In genomic region chr22:27128461-27129080, GRCh38 we compare ENCODE assay signal across 22 cellular contexts.
DNase-seq lines count a peak whose midpoint lies in the region; TF ChIP-seq lines count a peak whose summit lies in the region.
"Had no signal": no experiment of that assay in that cellular context is flagged by ENCODE, and none has a peak within 500 bp of the region (broad histone marks: within the 10 kb centered on the region; RNA-seq: fewer than 3 reads in every experiment).

No MANE protein-coding gene starts in this region.

- 59 to 82% methylated on average over 7 to 9 of the region's 9 CpGs for WGBS in transverse colon (ENCODE audit: low coverage in 1 of 2), 2 donors

- intact Hi-C loops in CD14-positive monocyte (cut with micrococcal nuclease) (no loop called here), transverse colon (cut with DNase I; ENCODE audit: low total_unique reads) (no loop called here)

- no peaks in the 10 kb centered on the region for H3K36me3 ChIP-seq in transverse colon
- H3K36me3 ChIP-seq: HAP-1, tibial nerve had no signal

- no peak for TF ChIP-seq POLR2A in transverse colon (IDR thresholded peaks at IDR 0.05)

- TF ChIP-seq EP300 in transverse colon (IDR thresholded peaks at IDR 0.05; ENCODE audit: low read depth): no peak

- H3K27ac ChIP-seq in transverse colon: no peak overlapping the region
- H3K27ac ChIP-seq: parathyroid adenoma, tibial nerve had no signal

- H3K36me3 Mint-ChIP-seq in CD14-positive monocyte: no peaks in the 10 kb centered on the region
- H3K36me3 Mint-ChIP-seq in brain: no peaks in the 10 kb centered on the region
- H3K36me3 Mint-ChIP-seq in osteocyte (ENCODE audit: unreplicated experiment): no peaks in the 10 kb centered on the region
- H3K36me3 Mint-ChIP-seq: activated CD4-positive, alpha-beta memory T cell treated with anti-CD3 and anti-CD28 coated beads for 36 hours; naive B cell had no signal

- in situ Hi-C loops in transverse colon (cut with MboI; ENCODE audit: low pct_ligation_motif_present in 1 of 4, low pct_unique_long_range_greater_than_20kb in 1 of 4, low sequenced_read_pairs in 3 of 4): no loop called here

- TF ChIP-seq CTCF in CD14-positive monocyte (IDR thresholded peaks at IDR 0.05): no peak
- no peak for TF ChIP-seq CTCF in brain (conservative IDR thresholded peaks at IDR 0.05)
- TF ChIP-seq CTCF in osteocyte (IDR thresholded peaks at IDR 0.05): no peak
- TF ChIP-seq CTCF in transverse colon (IDR thresholded peaks at IDR 0.05): no peak

- no peaks in the 10 kb centered on the region for H3K9me3 ChIP-seq in transverse colon
- H3K9me3 ChIP-seq: HAP-1, tibial nerve had no signal

- H3K4me1 Mint-ChIP-seq in CD14-positive monocyte (peaks cover 72% of the 10 kb centered on the region), brain (peaks cover 64% of the 10 kb centered on the region), osteocyte (ENCODE audit: unreplicated experiment) (peaks cover 61% of the 10 kb centered on the region)
- H3K4me1 Mint-ChIP-seq: endodermal cell had no signal

- H3K27me3 Mint-ChIP-seq in CD14-positive monocyte (ENCODE audit: low read depth in 3 of 3) (peaks cover 0 to 2% (median 0%) of the 10 kb centered on the region in 3 donors), brain (peaks cover 6% of the 10 kb centered on the region), osteocyte (ENCODE audit: unreplicated experiment) (no peaks in the 10 kb centered on the region)

- H3K4me1 ChIP-seq in transverse colon: peaks cover 0 to 3% (median 0%) of the 10 kb centered on the region in 4 donors
- H3K4me1 ChIP-seq: HAP-1, parathyroid adenoma had no signal

- H3K4me3 Mint-ChIP-seq in CD14-positive monocyte (peak overlapping the region in 1 of 2 donors; percentile 46), brain (no peak overlapping the region), osteocyte (ENCODE audit: unreplicated experiment) (no peak overlapping the region)
- H3K4me3 Mint-ChIP-seq: activated CD4-positive, alpha-beta memory T cell treated with anti-CD3 and anti-CD28 coated beads for 36 hours; activated naive CD4-positive, alpha-beta T cell treated with anti-CD3 and anti-CD28 coated beads for 36 hours; endodermal cell; naive B cell; T-helper 1 cell treated with Interleukin-12 subunit alpha and Interleukin-12 subunit beta and Interleukin-4 antibody, amounts not matched to agents 30 μg/mL and 1 μg/mL, for 36 hours had no signal

- DNase-seq in CD14-positive monocyte (ENCODE audit: low spot score) (no peak), NCI-H446 treated with DMSO at 0.1 percent for 48 hours (lab: John Stamatoyannopoulos, UW) (peak; percentile 82), osteocyte (ENCODE audit: extremely low spot score, unreplicated experiment) (no peak), NCI-H1694 treated with DMSO at 0.1 percent for 48 hours (lab: John Stamatoyannopoulos, UW) (no peak), 8988T (no peak), transverse colon (no peak)
- DNase-seq: activated CD4-positive, alpha-beta memory T cell treated with anti-CD3 and anti-CD28 coated beads for 36 hours; activated naive CD4-positive, alpha-beta T cell treated with anti-CD3 and anti-CD28 coated beads for 36 hours; DMS153; endodermal cell; GF-D8; naive B cell; NCI-H1694; SHP77 treated with DMSO at 0.1 percent for 48 hours; stimulated activated CD4-positive, alpha-beta T cell treated with anti-CD3 and anti-CD28 coated beads, Interleukin-2, amount 100 ng/mL, for 24 hours; stimulated activated naive CD4-positive, alpha-beta T cell treated with Interleukin-2 at 50 U/mL for 16 hours had no signal

- H3K27ac Mint-ChIP-seq in CD14-positive monocyte: peak overlapping the region; percentile 95 to 100 (median 98)
- peak overlapping the region in 4 of 5 experiments; percentile 13 to 96 (median 46) for H3K27ac Mint-ChIP-seq in brain
- H3K27ac Mint-ChIP-seq in osteocyte (ENCODE audit: unreplicated experiment): peak overlapping the region; percentile 56
- H3K27ac Mint-ChIP-seq: activated CD4-positive, alpha-beta memory T cell treated with anti-CD3 and anti-CD28 coated beads for 36 hours; activated naive CD4-positive, alpha-beta T cell treated with anti-CD3 and anti-CD28 coated beads for 36 hours; endodermal cell; naive B cell; T-helper 1 cell treated with Interleukin-12 subunit alpha and Interleukin-12 subunit beta and Interleukin-4 antibody, amounts not matched to agents 30 μg/mL and 1 μg/mL, for 36 hours had no signal

- H3K9me3 Mint-ChIP-seq in CD14-positive monocyte: no peaks in the 10 kb centered on the region
- H3K9me3 Mint-ChIP-seq in brain: peaks cover 0 to 4% (median 0%) of the 10 kb centered on the region in 5 experiments
- H3K9me3 Mint-ChIP-seq in osteocyte (ENCODE audit: unreplicated experiment): no peaks in the 10 kb centered on the region
- H3K9me3 Mint-ChIP-seq: activated CD4-positive, alpha-beta memory T cell treated with anti-CD3 and anti-CD28 coated beads for 36 hours; activated naive CD4-positive, alpha-beta T cell treated with anti-CD3 and anti-CD28 coated beads for 36 hours; endodermal cell; naive B cell; T-helper 1 cell treated with Interleukin-12 subunit alpha and Interleukin-12 subunit beta and Interleukin-4 antibody, amounts not matched to agents 30 μg/mL and 1 μg/mL, for 36 hours had no signal

- H3K27me3 ChIP-seq in transverse colon: peaks cover 7% of the 10 kb centered on the region
- H3K27me3 ChIP-seq: tibial nerve had no signal

- no peak overlapping the region for H3K4me3 ChIP-seq in transverse colon
- H3K4me3 ChIP-seq: HAP-1, lung, tibial nerve had no signal

Comparison
In these comparisons a context has a peak if more than half of its experiments do, and no peak if none do; other contexts are left out.
1. H3K27ac Mint-ChIP-seq: peak in every context shown above with its lines; median percentile 98 in CD14-positive monocyte; 56 in osteocyte; 46 in brain.